In the genomic region with DNA sequence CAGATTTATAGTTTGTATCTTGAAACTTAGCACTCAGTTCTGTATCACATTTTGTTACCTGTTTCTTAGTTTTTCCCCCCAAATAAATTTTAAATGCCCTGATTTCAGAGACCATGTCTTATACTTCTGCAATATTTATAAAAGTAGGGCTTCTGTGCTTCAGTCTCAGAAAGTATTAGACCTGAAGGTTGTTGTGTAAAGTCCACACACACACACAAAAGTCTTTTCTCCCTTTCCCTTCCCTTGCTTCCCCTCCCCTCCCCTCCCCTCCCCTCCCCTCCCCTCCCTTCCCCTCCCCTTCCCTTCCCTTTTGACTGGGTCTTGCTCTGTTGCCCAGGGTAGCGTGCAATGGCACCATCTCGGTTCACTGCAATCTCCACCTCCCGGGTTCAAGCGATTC, we compare ENCODE assay signal across 29 cellular contexts.
"Had no signal": no experiment of that assay in that cellular context is flagged by ENCODE, and none has a peak within 500 bp of the region (broad histone marks: within the 10 kb centered on the region; RNA-seq: fewer than 3 reads in every experiment).

No MANE protein-coding gene starts in this region.

- H3K4me3 ChIP-seq: colonic mucosa, coronary artery, dorsolateral prefrontal cortex, esophagus muscularis mucosa, esophagus squamous epithelium, gastrocnemius medialis, gastroesophageal sphincter, heart left ventricle, heart right ventricle had no signal

- H3K4me1 Mint-ChIP-seq: endodermal cell had no signal

- H3K27ac Mint-ChIP-seq: dendritic cell treated with granulocyte-macrophage colony-stimulating factor and Interleukin-4, amounts not matched to agents 40 ng/mL and 50 ng/mL, for 4 days; effector memory CD8-positive, alpha-beta T cell; endodermal cell had no signal

- H3K36me3 ChIP-seq: colonic mucosa, esophagus muscularis mucosa, esophagus squamous epithelium, gastrocnemius medialis, gastroesophageal sphincter, heart left ventricle, heart right ventricle had no signal

- H3K27me3 ChIP-seq: colonic mucosa, gastrocnemius medialis, gastroesophageal sphincter, heart left ventricle had no signal

- H3K4me3 Mint-ChIP-seq: dendritic cell treated with granulocyte-macrophage colony-stimulating factor and Interleukin-4, amounts not matched to agents 40 ng/mL and 50 ng/mL, for 4 days; effector memory CD8-positive, alpha-beta T cell; endodermal cell had no signal

- H3K4me1 ChIP-seq: colonic mucosa, esophagus muscularis mucosa, esophagus squamous epithelium, foreskin keratinocyte, gastrocnemius medialis, gastroesophageal sphincter, heart left ventricle, heart right ventricle had no signal

- H3K27ac ChIP-seq: colonic mucosa, coronary artery, epithelial cell of prostate, esophagus muscularis mucosa, esophagus squamous epithelium, foreskin keratinocyte, gastrocnemius medialis, gastroesophageal sphincter, heart left ventricle, heart right ventricle had no signal

- FAIRE-seq: colon, endometrium, endothelial cell of umbilical vein, frontal cortex had no signal

- H3K9me3 Mint-ChIP-seq: dendritic cell treated with granulocyte-macrophage colony-stimulating factor and Interleukin-4, amounts not matched to agents 40 ng/mL and 50 ng/mL, for 4 days; effector memory CD8-positive, alpha-beta T cell had no signal

- DNase-seq: colonic mucosa; cortex of kidney; dermis blood vessel endothelial cell; dorsolateral prefrontal cortex; effector CD4-positive, alpha-beta T cell; effector CD8-positive, alpha-beta T cell; effector memory CD4-positive, alpha-beta T cell; effector memory CD8-positive, alpha-beta T cell; endodermal cell; erythroblast; esophagus squamous epithelium; foreskin fibroblast; foreskin keratinocyte; foreskin melanocyte; gastrocnemius medialis; glutamatergic neuron; head of caudate nucleus; heart left ventricle; heart right ventricle had no signal

- ATAC-seq: effector memory CD8-positive, alpha-beta T cell; esophagus mucosa; foreskin keratinocyte; gastrocnemius medialis; gastroesophageal sphincter; heart left ventricle; heart right ventricle had no signal

- H3K9me3 ChIP-seq: colonic mucosa, esophagus muscularis mucosa, esophagus squamous epithelium, gastrocnemius medialis, gastroesophageal sphincter, heart left ventricle, heart right ventricle had no signal
